In genomic region chr2:241734467-241735208, GRCh38 we compare ENCODE assay signal across 1 cellular context.
TF ChIP-seq lines count a peak whose summit lies in the region.

D2HGDH (plus strand) TSS chr2:241734630; CDS start chr2:241735225, 595 bp downstream.

TF ChIP-seq in HepG2, 621 proteins besides CTCF, POLR2A, EP300 and RAD21 (continued from another document and continues in another):
- TF ChIP-seq ZFYVE20 (CRISPR knock-in tag; IDR thresholded peaks at IDR 0.05; ENCODE audit: borderline replicate concordance, low read depth) (0 out of 2 replicates have a peak, but pooled peaks have one; percentile 94), HOXA5 (CRISPR knock-in tag; IDR thresholded peaks at IDR 0.05) (peak; percentile 14; the same call in 1 of the 2 replicates), LBX2 (CRISPR knock-in tag; IDR thresholded peaks at IDR 0.05; ENCODE audit: borderline replicate concordance) (peak; percentile 45; the same call in 1 of the 2 replicates), NCOA5 (CRISPR knock-in tag; IDR thresholded peaks at IDR 0.05) (no peak), FOSL2 (CRISPR knock-in tag; IDR thresholded peaks at IDR 0.05) (0 out of 2 replicates have a peak, but pooled peaks have one; percentile 5), PREB (CRISPR knock-in tag; IDR thresholded peaks at IDR 0.05) (peak; percentile 79; the same call in 1 of the 2 replicates), ZFAT (CRISPR knock-in tag; conservative IDR thresholded peaks at IDR 0.05) (0 out of 2 replicates have a peak, but pooled peaks have one; percentile 72), ZNF766 (CRISPR knock-in tag; IDR thresholded peaks at IDR 0.05; ENCODE audit: borderline replicate concordance) (no peak; the same call in 1 of the 2 replicates), RBFOX2 (IDR thresholded peaks at IDR 0.05; ENCODE audit: low read depth, low read length) (peak; percentile 93), ZNF790 (CRISPR knock-in tag; IDR thresholded peaks at IDR 0.05; ENCODE audit: borderline replicate concordance) (peak; percentile 91; the same call in 1 of the 2 replicates), NR1H2 (CRISPR knock-in tag; IDR thresholded peaks at IDR 0.05; ENCODE audit: borderline replicate concordance, low read depth) (peak; percentile 75; the same call in 1 of the 2 replicates), ZNF275 (CRISPR knock-in tag; IDR thresholded peaks at IDR 0.05; ENCODE audit: borderline replicate concordance) (peak; percentile 75; the same call in 1 of the 2 replicates), ZNF567 (CRISPR knock-in tag; IDR thresholded peaks at IDR 0.05; ENCODE audit: borderline replicate concordance) (peak; percentile 82; the same call in 1 of the 2 replicates), ZNF564 (CRISPR knock-in tag; IDR thresholded peaks at IDR 0.05) (peak; percentile 52; the same call in 1 of the 2 replicates), YEATS4 (CRISPR knock-in tag; IDR thresholded peaks at IDR 0.05; ENCODE audit: borderline replicate concordance) (peak; percentile 95), CREB1 (IDR thresholded peaks at IDR 0.05) (no peak), CREB1 (CRISPR knock-in tag; IDR thresholded peaks at IDR 0.05) (no peak), ZNF343 (CRISPR knock-in tag; IDR thresholded peaks at IDR 0.05) (no peak), REST (IDR thresholded peaks at IDR 0.05; ENCODE audit: borderline replicate concordance in 1 of 2, low read depth in 1 of 2, low read length in 2 of 2) (peak in 1 of 2 experiments; percentile 14; a peak in 1 of 4 replicates), ZNF451 (CRISPR knock-in tag; IDR thresholded peaks at IDR 0.05) (peak; percentile 81), ZBTB8A (CRISPR knock-in tag; IDR thresholded peaks at IDR 0.05; ENCODE audit: borderline replicate concordance, low read depth) (0 out of 2 replicates have a peak, but pooled peaks have one; percentile 8), ZNF362 (CRISPR knock-in tag; IDR thresholded peaks at IDR 0.05; ENCODE audit: borderline replicate concordance) (0 out of 2 replicates have a peak, but pooled peaks have one; percentile 7), ZBTB43 (CRISPR knock-in tag; conservative IDR thresholded peaks at IDR 0.05) (peak; percentile 67), ZNF207 (IDR thresholded peaks at IDR 0.05; ENCODE audit: borderline replicate concordance) (no peak), DPF2 (CRISPR knock-in tag; IDR thresholded peaks at IDR 0.05; ENCODE audit: borderline replicate concordance, low read depth) (0 out of 2 replicates have a peak, but pooled peaks have one; percentile 14), AGO1 (IDR thresholded peaks at IDR 0.05; ENCODE audit: low read depth, low read length, poor library complexity, severe bottlenecking) (peak; percentile 13), ZSCAN20 (CRISPR knock-in tag; IDR thresholded peaks at IDR 0.05; ENCODE audit: borderline replicate concordance) (peak; percentile 91; the same call in 1 of the 2 replicates), ZNF773 (CRISPR knock-in tag; IDR thresholded peaks at IDR 0.05; ENCODE audit: borderline replicate concordance) (no peak), ZNF296 (CRISPR knock-in tag; conservative IDR thresholded peaks at IDR 0.05) (0 out of 2 replicates have a peak, but pooled peaks have one; percentile 40), NR0B2 (CRISPR knock-in tag; IDR thresholded peaks at IDR 0.05) (no peak), TARDBP (CRISPR knock-in tag; IDR thresholded peaks at IDR 0.05) (peak; percentile 37; the same call in 1 of the 2 replicates), ZNF841 (CRISPR knock-in tag; IDR thresholded peaks at IDR 0.05; ENCODE audit: borderline replicate concordance) (0 out of 2 replicates have a peak, but pooled peaks have one; percentile 57), NONO (IDR thresholded peaks at IDR 0.05) (no peak), NONO (CRISPR knock-in tag; conservative IDR thresholded peaks at IDR 0.05) (peak; percentile 69), ZKSCAN8 (CRISPR knock-in tag; IDR thresholded peaks at IDR 0.05; ENCODE audit: borderline replicate concordance) (no peak), ARID4A (CRISPR knock-in tag; IDR thresholded peaks at IDR 0.05; ENCODE audit: borderline replicate concordance) (0 out of 2 replicates have a peak, but pooled peaks have one; percentile 34), NFKB2 (CRISPR knock-in tag; IDR thresholded peaks at IDR 0.05; ENCODE audit: borderline replicate concordance) (peak; percentile 89; the same call in 1 of the 2 replicates), ZBTB26 (CRISPR knock-in tag; IDR thresholded peaks at IDR 0.05; ENCODE audit: borderline replicate concordance) (peak; percentile 3; the same call in 1 of the 2 replicates), ZBTB1 (CRISPR knock-in tag; IDR thresholded peaks at IDR 0.05; ENCODE audit: borderline replicate concordance) (no peak), ZNF276 (CRISPR knock-in tag; IDR thresholded peaks at IDR 0.05; ENCODE audit: low read depth) (0 out of 2 replicates have a peak, but pooled peaks have one; percentile 4), ZMAT3 (CRISPR knock-in tag; conservative IDR thresholded peaks at IDR 0.05) (peak; percentile 76), MAF1 (CRISPR knock-in tag; IDR thresholded peaks at IDR 0.05; ENCODE audit: borderline replicate concordance) (no peak), PRMT3 (CRISPR knock-in tag; IDR thresholded peaks at IDR 0.05; ENCODE audit: borderline replicate concordance, low read depth) (0 out of 2 replicates have a peak, but pooled peaks have one; percentile 55)
